Comparison of ENCODE assay signal across 8 cellular contexts in the genomic region with DNA sequence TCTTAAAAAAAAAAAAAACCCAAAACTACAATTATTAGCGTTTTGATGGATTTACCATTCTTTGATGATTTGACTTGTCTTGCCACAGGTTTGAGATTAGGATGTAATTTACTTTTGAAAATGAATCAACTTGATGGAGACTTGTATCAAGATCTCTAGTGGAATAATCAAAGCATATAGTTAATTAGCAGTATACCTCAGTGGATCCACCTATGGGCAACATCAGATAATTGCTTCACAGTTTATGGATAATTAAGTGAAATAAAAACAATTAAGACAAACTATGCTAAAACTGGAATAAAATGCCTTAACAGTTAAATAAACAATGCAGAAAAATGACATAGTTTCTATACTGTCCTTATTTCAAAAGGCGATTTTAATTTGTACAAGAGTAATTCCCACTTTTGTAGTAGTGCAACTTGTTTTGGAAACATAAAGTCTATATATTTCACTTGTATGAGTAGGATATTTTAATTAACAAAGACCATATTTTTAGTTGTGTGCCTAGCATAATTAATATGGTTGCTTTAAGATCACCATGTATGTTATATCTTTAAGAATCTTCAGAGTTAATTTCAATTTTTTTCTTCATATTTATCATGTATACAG. TPM values are rescaled to one million over a fixed set of nuclear protein-coding genes. Genes with fewer than 3 reads are reported as not detected.
DNase-seq lines count a peak whose midpoint lies in the region; ATAC-seq, FAIRE-seq and TF ChIP-seq lines count a peak whose summit lies in the region.

No MANE protein-coding gene starts in this region.

- peaks cover 41% of the 10 kb centered on the region for H3K36me3 Mint-ChIP-seq in Calu3 (ENCODE audit: insufficient read depth, unreplicated experiment)
- peaks cover 0 to 32% (median 9%) of the 10 kb centered on the region in 3 donors for H3K36me3 Mint-ChIP-seq in naive thymus-derived CD8-positive, alpha-beta T cell

- no peak for ATAC-seq in naive thymus-derived CD8-positive, alpha-beta T cell

- H3K9me3 ChIP-seq in MG63 = no peaks in the 10 kb centered on the region

- no peaks in the 10 kb centered on the region for H3K4me1 Mint-ChIP-seq in Calu3 (ENCODE audit: low read depth, unreplicated experiment)
- H3K4me1 Mint-ChIP-seq in naive thymus-derived CD8-positive, alpha-beta T cell = peaks cover 13 to 32% (median 32%) of the 10 kb centered on the region in 4 donors

- H3K4me3 ChIP-seq in brain microvascular endothelial cell (ENCODE audit: low read depth, low read length) = peak overlapping the region; percentile 81
- no peak overlapping the region for H3K4me3 ChIP-seq in MG63

- H3K36me3 ChIP-seq in brain microvascular endothelial cell (replicated peaks) (peaks cover 38% of the 10 kb centered on the region), MG63 (no peaks in the 10 kb centered on the region; the same call in 1 of the 2 replicates)

- POLR2A ChIA-PET in naive thymus-derived CD8-positive, alpha-beta T cell (lab: Charles Lee) = no interaction called here

- no peaks in the 10 kb centered on the region for H3K27me3 Mint-ChIP-seq in Calu3 (ENCODE audit: unreplicated experiment)
- H3K27me3 Mint-ChIP-seq in naive thymus-derived CD8-positive, alpha-beta T cell = no peaks in the 10 kb centered on the region

- no peak for DNase-seq in Calu3
- peak; percentile 16 to 43 for DNase-seq in Kasumi-1 (lab: John Stamatoyannopoulos, UW)
- no peak for DNase-seq in brain microvascular endothelial cell
- peak in 3 of 10 donors; percentile 30 to 45 (median 40) for DNase-seq in naive thymus-derived CD8-positive, alpha-beta T cell
- no peak for DNase-seq in MG63
- DNase-seq in medulla oblongata (ENCODE audit: extremely low spot score) = no peak
- DNase-seq in NCI-H2196 treated with DMSO at 0.1 percent for 48 hours (lab: John Stamatoyannopoulos, UW; ENCODE audit: unreplicated experiment) = no peak
- DNase-seq in frontal cortex (ENCODE audit: low spot score in 2 of 2) = no peak

- H3K4me3 Mint-ChIP-seq in Calu3 (ENCODE audit: low read depth, unreplicated experiment) = peak overlapping the region; percentile 76
- H3K4me3 Mint-ChIP-seq in naive thymus-derived CD8-positive, alpha-beta T cell = peak overlapping the region in 8 of 10 donors; percentile 16 to 92 (median 72)

- no peaks in the 10 kb centered on the region for H3K9me3 Mint-ChIP-seq in Calu3 (ENCODE audit: low read depth, unreplicated experiment)
- no peaks in the 10 kb centered on the region for H3K9me3 Mint-ChIP-seq in naive thymus-derived CD8-positive, alpha-beta T cell

- H3K27me3 ChIP-seq in brain microvascular endothelial cell (replicated peaks) (no peaks in the 10 kb centered on the region), MG63 (no peaks in the 10 kb centered on the region)

- TF ChIP-seq CTCF in Calu3 (IDR thresholded peaks at IDR 0.05; ENCODE audit: unreplicated experiment) = peak; percentile 19
- TF ChIP-seq CTCF in brain microvascular endothelial cell (IDR thresholded peaks at IDR 0.05; ENCODE audit: low read depth, low read length, missing control alignments) = peak; percentile 41

- H3K27ac ChIP-seq in brain microvascular endothelial cell = peak overlapping the region; percentile 99

- CTCF ChIA-PET in Calu3 (lab: Charles Lee) = no interaction called here

- in situ Hi-C loops in brain microvascular endothelial cell (cut with HindIII; ENCODE audit: low pct_ligation_motif_present, low sequenced_read_pairs) = loop anchor here (25.0 kb wide), 1 partner anchor 1344 kb away; no protein-coding TSS in a partner anchor

- intact Hi-C loops in Calu3 (cut with micrococcal nuclease; ENCODE audit: unreplicated experiment) = loop anchor here (10.0 kb wide), 2 partner anchors 92 to 1352 kb away; no protein-coding TSS in a partner anchor

- H3K27ac Mint-ChIP-seq in Calu3 (ENCODE audit: unreplicated experiment) = no peak overlapping the region
- peak overlapping the region in 3 of 10 donors; percentile 6 to 80 (median 30) for H3K27ac Mint-ChIP-seq in naive thymus-derived CD8-positive, alpha-beta T cell

- FAIRE-seq in frontal cortex (lab: Jason Lieb, UNC) = no peak

- no TSS peak for BruUV-seq in Calu3 (replicated peaks; lab: Mats Ljungman, UMichigan)

RNA-seq across cellular contexts. Expression of a gene that starts 4.2 kb away (rescaled TPM):
- total RNA-seq in Calu3 (2022) (6.6 and 7.3 TPM in 2 replicates), frontal cortex (26.9 TPM)
- 10 to 100 TPM; 15.8 to 17.0 TPM for total RNA-seq in naive thymus-derived CD8-positive, alpha-beta T cell
- polyA plus RNA-seq in naive thymus-derived CD8-positive, alpha-beta T cell = 1 to 10 TPM in 1 of 3 donors, under 1 TPM in 2; 0.68 to 1.7 (median 0.91) TPM
- total RNA-seq in MG63 (2014; rRNA removed; shearing (Covaris generic); ENCODE audit: low replicate concordance) = 0.10 and 3.4 TPM in 2 replicates

Comparison
In these comparisons a context has a peak if more than half of its experiments do, and no peak if none do; other contexts are left out.
1. DNase-seq: peak in Kasumi-1 (2 of 2); none in Calu3 (single experiment), brain microvascular endothelial cell (single experiment), MG63 (single experiment), medulla oblongata (single experiment), NCI-H2196 treated with DMSO at 0.1 percent for 48 hours (single experiment) and frontal cortex (0 of 2).